In genomic region chr12:12992418-12993175, GRCh38 we compare ENCODE assay signal across 1 cellular context.
A peak's percentile ranks its signal among the peaks of the same experiment; 100 is the strongest.
TF ChIP-seq lines count a peak whose summit lies in the region.

No MANE protein-coding gene starts in this region.

TF ChIP-seq in IMR-90, 13 proteins besides CTCF, POLR2A, EP300 and RAD21 (continued from another document):
- peak; percentile 97 for TF ChIP-seq NFE2L2 (IDR thresholded peaks at IDR 0.05; ENCODE audit: low read depth, low read length)
- TF ChIP-seq RFX5 (IDR thresholded peaks at IDR 0.05; ENCODE audit: low read depth, low read length): no peak
- peak; percentile 47; the same call in 1 of the 2 replicates for TF ChIP-seq MAZ (IDR thresholded peaks at IDR 0.05; ENCODE audit: borderline replicate concordance, low read depth, low read length)
- no peak for TF ChIP-seq CHD1 (IDR thresholded peaks at IDR 0.05; ENCODE audit: low read depth, low read length)
- TF ChIP-seq RCOR1 (IDR thresholded peaks at IDR 0.05; ENCODE audit: insufficient replicate concordance, low read length): no peak
- peak; percentile 87 for TF ChIP-seq FOS (IDR thresholded peaks at IDR 0.05; ENCODE audit: low read depth, low read length)
TF ChIP-seq in IMR-90: peak in this region for 8.
